Comparison of ENCODE assay signal across 8 cellular contexts in genomic region chr3:106609666-106610301, GRCh38.
DNase-seq lines count a peak whose midpoint lies in the region; ATAC-seq and TF ChIP-seq lines count a peak whose summit lies in the region.

No MANE protein-coding gene starts in this region.

- TF ChIP-seq POLR2A in GM18505 (IDR thresholded peaks at IDR 0.05; ENCODE audit: borderline replicate concordance, extremely low read depth, insufficient read depth, insufficient read length), result no peak

- H3K4me3 Mint-ChIP-seq in WTC11, result no peak overlapping the region

- POLR2A ChIA-PET in WTC11 (lab: Charles Lee), result no interaction called here

- CTCF ChIA-PET in WTC11 (lab: Charles Lee), result interaction anchor here (0.6 to 1.9 kb wide), 13 partner anchors 9 to 965 kb away, joined by 3 to 8 read pairs (median 3); no protein-coding TSS in a partner anchor

- no peaks in the 10 kb centered on the region; the same call in 1 of the 2 replicates for H3K27me3 Mint-ChIP-seq in WTC11 (ENCODE audit: low read depth)

- DNase-seq in NCI-H2171 (lab: John Stamatoyannopoulos, UW), result peak; percentile 70
- DNase-seq in WTC11 (ENCODE audit: low spot score), result peak; percentile 54
- DNase-seq in cardiac fibroblast (ENCODE audit: low read depth in 2 of 2), result peak; percentile 95 to 96
- peak; percentile 63 for DNase-seq in kidney epithelial cell (ENCODE audit: low read depth)
- peak; percentile 50 to 63 for DNase-seq in stimulated activated CD4-positive, alpha-beta T cell treated with anti-CD3 and anti-CD28 coated beads, Interleukin-2, amount 100 ng/mL, for 48 hours

- peaks cover 20% of the 10 kb centered on the region for H3K4me1 Mint-ChIP-seq in WTC11

- H3K27ac Mint-ChIP-seq in WTC11, result no peak overlapping the region; the same call in 1 of the 2 replicates

- H3K36me3 Mint-ChIP-seq in WTC11, result peaks cover 28% of the 10 kb centered on the region

- peak; percentile 92 for TF ChIP-seq CTCF in 22Rv1 (IDR thresholded peaks at IDR 0.05)
- TF ChIP-seq CTCF in WTC11 (IDR thresholded peaks at IDR 0.05), result peak; percentile 76
- TF ChIP-seq CTCF in cardiac fibroblast (IDR thresholded peaks at IDR 0.05; ENCODE audit: low read depth, low read length), result peak; percentile 82
- peak; percentile 76 for TF ChIP-seq CTCF in kidney epithelial cell (IDR thresholded peaks at IDR 0.05; ENCODE audit: insufficient read depth, low read length, poor library complexity, severe bottlenecking)

- H3K4me3 ChIP-seq in cardiac fibroblast (replicated peaks in 1 of 2; ENCODE audit: low read depth in 2 of 2, low read length in 2 of 2) (no peak overlapping the region), kidney epithelial cell (ENCODE audit: low read depth, low read length) (no peak overlapping the region)

- H3K9me3 Mint-ChIP-seq in WTC11, result peaks cover 38% of the 10 kb centered on the region

- no peak overlapping the region for H3K27ac ChIP-seq in 22Rv1

- no peaks in the 10 kb centered on the region for H3K27me3 ChIP-seq in kidney epithelial cell (ENCODE audit: control insufficient read depth, insufficient read depth, low read length)

- no peaks in the 10 kb centered on the region for H3K36me3 ChIP-seq in kidney epithelial cell (ENCODE audit: control insufficient read depth, insufficient read depth, low read length)

- peak; percentile 95 for ATAC-seq in GM18505 (IDR thresholded peaks at IDR 0.05; ENCODE audit: unreplicated experiment)
- peak; percentile 85 for ATAC-seq in HG03039 (IDR thresholded peaks at IDR 0.05; ENCODE audit: unreplicated experiment)
- peak; percentile 86 for ATAC-seq in WTC11

TF ChIP-seq in WTC11, 78 proteins besides CTCF, POLR2A, EP300 and RAD21:
- TF ChIP-seq HMGA2 (CRISPR knock-in tag; IDR thresholded peaks at IDR 0.05) (no peak), CREB1 (CRISPR knock-in tag; IDR thresholded peaks at IDR 0.05) (no peak), CREM (CRISPR knock-in tag; IDR thresholded peaks at IDR 0.05) (no peak), OVOL2 (CRISPR knock-in tag; IDR thresholded peaks at IDR 0.05; ENCODE audit: borderline replicate concordance) (no peak), CBFB (CRISPR knock-in tag; IDR thresholded peaks at IDR 0.05; ENCODE audit: low read depth) (no peak), IRF2 (CRISPR knock-in tag; IDR thresholded peaks at IDR 0.05; ENCODE audit: borderline replicate concordance, low read depth) (no peak), ZNF671 (CRISPR knock-in tag; IDR thresholded peaks at IDR 0.05) (no peak), JAZF1 (CRISPR knock-in tag; IDR thresholded peaks at IDR 0.05) (no peak), ZNF416 (CRISPR knock-in tag; IDR thresholded peaks at IDR 0.05) (no peak)
- TF ChIP-seq, protein P1, sequence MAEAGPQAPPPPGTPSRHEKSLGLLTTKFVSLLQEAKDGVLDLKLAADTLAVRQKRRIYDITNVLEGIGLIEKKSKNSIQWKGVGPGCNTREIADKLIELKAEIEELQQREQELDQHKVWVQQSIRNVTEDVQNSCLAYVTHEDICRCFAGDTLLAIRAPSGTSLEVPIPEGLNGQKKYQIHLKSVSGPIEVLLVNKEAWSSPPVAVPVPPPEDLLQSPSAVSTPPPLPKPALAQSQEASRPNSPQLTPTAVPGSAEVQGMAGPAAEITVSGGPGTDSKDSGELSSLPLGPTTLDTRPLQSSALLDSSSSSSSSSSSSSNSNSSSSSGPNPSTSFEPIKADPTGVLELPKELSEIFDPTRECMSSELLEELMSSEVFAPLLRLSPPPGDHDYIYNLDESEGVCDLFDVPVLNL (CRISPR knock-in tag; IDR thresholded peaks at IDR 0.05; ENCODE audit: borderline replicate concordance, low read depth), result no peak
- TF ChIP-seq, protein P2, sequence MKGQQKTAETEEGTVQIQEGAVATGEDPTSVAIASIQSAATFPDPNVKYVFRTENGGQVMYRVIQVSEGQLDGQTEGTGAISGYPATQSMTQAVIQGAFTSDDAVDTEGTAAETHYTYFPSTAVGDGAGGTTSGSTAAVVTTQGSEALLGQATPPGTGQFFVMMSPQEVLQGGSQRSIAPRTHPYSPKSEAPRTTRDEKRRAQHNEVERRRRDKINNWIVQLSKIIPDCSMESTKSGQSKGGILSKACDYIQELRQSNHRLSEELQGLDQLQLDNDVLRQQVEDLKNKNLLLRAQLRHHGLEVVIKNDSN (CRISPR knock-in tag; IDR thresholded peaks at IDR 0.05), result no peak
- TF ChIP-seq, protein P3, sequence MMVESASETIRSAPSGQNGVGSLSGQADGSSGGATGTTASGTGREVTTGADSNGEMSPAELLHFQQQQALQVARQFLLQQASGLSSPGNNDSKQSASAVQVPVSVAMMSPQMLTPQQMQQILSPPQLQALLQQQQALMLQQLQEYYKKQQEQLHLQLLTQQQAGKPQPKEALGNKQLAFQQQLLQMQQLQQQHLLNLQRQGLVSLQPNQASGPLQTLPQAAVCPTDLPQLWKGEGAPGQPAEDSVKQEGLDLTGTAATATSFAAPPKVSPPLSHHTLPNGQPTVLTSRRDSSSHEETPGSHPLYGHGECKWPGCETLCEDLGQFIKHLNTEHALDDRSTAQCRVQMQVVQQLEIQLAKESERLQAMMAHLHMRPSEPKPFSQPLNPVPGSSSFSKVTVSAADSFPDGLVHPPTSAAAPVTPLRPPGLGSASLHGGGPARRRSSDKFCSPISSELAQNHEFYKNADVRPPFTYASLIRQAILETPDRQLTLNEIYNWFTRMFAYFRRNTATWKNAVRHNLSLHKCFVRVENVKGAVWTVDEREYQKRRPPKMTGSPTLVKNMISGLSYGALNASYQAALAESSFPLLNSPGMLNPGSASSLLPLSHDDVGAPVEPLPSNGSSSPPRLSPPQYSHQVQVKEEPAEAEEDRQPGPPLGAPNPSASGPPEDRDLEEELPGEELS (CRISPR knock-in tag; IDR thresholded peaks at IDR 0.05), result no peak
- TF ChIP-seq, protein P4, sequence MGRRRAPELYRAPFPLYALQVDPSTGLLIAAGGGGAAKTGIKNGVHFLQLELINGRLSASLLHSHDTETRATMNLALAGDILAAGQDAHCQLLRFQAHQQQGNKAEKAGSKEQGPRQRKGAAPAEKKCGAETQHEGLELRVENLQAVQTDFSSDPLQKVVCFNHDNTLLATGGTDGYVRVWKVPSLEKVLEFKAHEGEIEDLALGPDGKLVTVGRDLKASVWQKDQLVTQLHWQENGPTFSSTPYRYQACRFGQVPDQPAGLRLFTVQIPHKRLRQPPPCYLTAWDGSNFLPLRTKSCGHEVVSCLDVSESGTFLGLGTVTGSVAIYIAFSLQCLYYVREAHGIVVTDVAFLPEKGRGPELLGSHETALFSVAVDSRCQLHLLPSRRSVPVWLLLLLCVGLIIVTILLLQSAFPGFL (CRISPR knock-in tag; IDR thresholded peaks at IDR 0.05; ENCODE audit: borderline replicate concordance), result no peak
- TF ChIP-seq, protein P5, sequence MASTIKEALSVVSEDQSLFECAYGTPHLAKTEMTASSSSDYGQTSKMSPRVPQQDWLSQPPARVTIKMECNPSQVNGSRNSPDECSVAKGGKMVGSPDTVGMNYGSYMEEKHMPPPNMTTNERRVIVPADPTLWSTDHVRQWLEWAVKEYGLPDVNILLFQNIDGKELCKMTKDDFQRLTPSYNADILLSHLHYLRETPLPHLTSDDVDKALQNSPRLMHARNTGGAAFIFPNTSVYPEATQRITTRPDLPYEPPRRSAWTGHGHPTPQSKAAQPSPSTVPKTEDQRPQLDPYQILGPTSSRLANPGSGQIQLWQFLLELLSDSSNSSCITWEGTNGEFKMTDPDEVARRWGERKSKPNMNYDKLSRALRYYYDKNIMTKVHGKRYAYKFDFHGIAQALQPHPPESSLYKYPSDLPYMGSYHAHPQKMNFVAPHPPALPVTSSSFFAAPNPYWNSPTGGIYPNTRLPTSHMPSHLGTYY (CRISPR knock-in tag; IDR thresholded peaks at IDR 0.05), result no peak
